25 cellular contexts compared by ENCODE assay signal in the genomic region with DNA sequence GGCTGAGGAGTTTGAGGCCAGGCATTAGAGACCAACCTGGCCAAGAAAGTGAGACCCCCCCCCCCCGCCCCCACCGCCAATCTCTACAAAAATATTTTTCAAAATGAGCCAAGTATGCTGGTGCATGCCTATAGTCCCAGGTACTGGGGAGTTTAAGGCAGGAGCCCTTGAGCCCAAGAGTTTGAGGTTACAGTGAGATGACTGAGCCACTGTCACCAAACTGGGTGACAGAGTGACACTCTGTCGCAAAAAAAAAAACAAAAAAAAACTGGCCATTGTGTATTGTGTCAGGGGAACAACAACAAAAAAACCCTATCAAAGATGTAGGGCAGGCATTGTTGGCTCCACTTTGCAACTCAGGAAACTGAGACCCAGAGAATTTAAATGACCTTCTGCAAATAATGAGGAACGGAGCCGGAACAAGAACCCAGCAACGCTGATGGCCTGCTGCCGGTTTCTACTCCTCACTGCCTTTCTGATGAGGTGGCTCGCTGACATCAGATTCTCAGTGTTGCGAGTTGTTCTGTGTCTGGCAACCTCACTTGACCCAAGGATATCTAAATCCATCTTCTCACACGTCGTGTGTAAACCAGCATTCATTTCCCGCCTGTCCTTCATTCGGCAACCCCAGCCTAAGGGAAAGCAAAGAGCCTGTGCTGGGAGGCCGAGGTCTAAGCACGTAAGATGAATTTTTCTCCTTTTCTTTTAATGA.
DNase-seq lines count a peak whose midpoint lies in the region; ATAC-seq and TF ChIP-seq lines count a peak whose summit lies in the region.
"Had no signal": no experiment of that assay in that cellular context is flagged by ENCODE, and none has a peak within 500 bp of the region (broad histone marks: within the 10 kb centered on the region; RNA-seq: fewer than 3 reads in every experiment).

No MANE protein-coding gene starts in this region.

- TF ChIP-seq CTCF in C4-2B (conservative IDR thresholded peaks at IDR 0.05) (no peak), neural progenitor cell (IDR thresholded peaks at IDR 0.05) (no peak), gastrocnemius medialis (IDR thresholded peaks at IDR 0.05 in 4 of 5, conservative IDR thresholded peaks at IDR 0.05 in 1 of 5) (no peak)

- in situ Hi-C loops in gastrocnemius medialis (cut with MboI; ENCODE audit: low sequenced_read_pairs in 4 of 4): no loop called here

- no peaks in the 10 kb centered on the region for H4K20me1 ChIP-seq in neural progenitor cell (ENCODE audit: low read depth)

- H3K36me3 Mint-ChIP-seq in T-helper 2 cell treated with Interferon-gamma antibody and Interleukin-4, amounts not matched to agents 5 μg/mL and 100 μg/mL, for 36 hours (ENCODE audit: low read depth): no peaks in the 10 kb centered on the region
- no peaks in the 10 kb centered on the region for H3K36me3 Mint-ChIP-seq in neural progenitor cell
- H3K36me3 Mint-ChIP-seq: CD14-positive monocyte had no signal

- H3K4me1 Mint-ChIP-seq in T-helper 2 cell treated with Interferon-gamma antibody and Interleukin-4, amounts not matched to agents 5 μg/mL and 100 μg/mL, for 36 hours (ENCODE audit: low read depth): peaks cover 21% of the 10 kb centered on the region
- H3K4me1 Mint-ChIP-seq in neural progenitor cell: no peaks in the 10 kb centered on the region

- peaks cover 11% of the 10 kb centered on the region for H3K9me3 Mint-ChIP-seq in T-helper 2 cell treated with Interferon-gamma antibody and Interleukin-4, amounts not matched to agents 5 μg/mL and 100 μg/mL, for 36 hours
- H3K9me3 Mint-ChIP-seq in neural progenitor cell: no peaks in the 10 kb centered on the region

- H3K4me3 ChIP-seq in neural progenitor cell: no peak overlapping the region
- no peak overlapping the region for H3K4me3 ChIP-seq in gastrocnemius medialis
- H3K4me3 ChIP-seq: Peyer's patch, SJSA1 had no signal

- DNase-seq in NCI-H1417 (lab: John Stamatoyannopoulos, UW): peak in 2 of 3 experiments; percentile 23 to 56
- DNase-seq in NCI-H1417 treated with DMSO at 0.1 percent for 48 hours (lab: John Stamatoyannopoulos, UW): no peak
- no peak for DNase-seq in T-helper 2 cell treated with Interferon-gamma antibody and Interleukin-4, amounts not matched to agents 5 μg/mL and 100 μg/mL, for 36 hours (ENCODE audit: low spot score)
- DNase-seq in neural progenitor cell (ENCODE audit: low spot score): no peak
- no peak for DNase-seq in gastrocnemius medialis
- no peak for DNase-seq in NCI-H1930 (lab: John Stamatoyannopoulos, UW)
- DNase-seq in left ventricle myocardium superior: no peak
- DNase-seq: AML-193; GDM1; GOT3; HCEC 1CT; KBM-7; NCI-H1092 treated with DMSO at 0.1 percent for 48 hours; NCI-H2029 treated with DMSO at 0.1 percent for 48 hours; NCI-H226; NCI-H524; NCI-H774; NK-92 treated with Interleukin-12 subunit alpha and Interleukin-12 subunit beta, amount 100 ng/mL, for 24 hours; Peyer's patch had no signal

- no peak for TF ChIP-seq POLR2A in gastrocnemius medialis (IDR thresholded peaks at IDR 0.05)

- no peak for ATAC-seq in gastrocnemius medialis
- ATAC-seq in left ventricle myocardium superior: no peak
- ATAC-seq: Right ventricle myocardium inferior had no signal

- no peak overlapping the region for H3K9ac ChIP-seq in neural progenitor cell

- no peak overlapping the region for H3K4me2 ChIP-seq in neural progenitor cell

- no peaks in the 10 kb centered on the region for H3K79me2 ChIP-seq in neural progenitor cell (ENCODE audit: low read depth)

- peaks cover 2% of the 10 kb centered on the region for H3K27me3 Mint-ChIP-seq in T-helper 2 cell treated with Interferon-gamma antibody and Interleukin-4, amounts not matched to agents 5 μg/mL and 100 μg/mL, for 36 hours (ENCODE audit: low read depth)
- H3K27me3 Mint-ChIP-seq in neural progenitor cell (ENCODE audit: insufficient read depth, low read depth): no peaks in the 10 kb centered on the region

- H3K27ac Mint-ChIP-seq in T-helper 2 cell treated with Interferon-gamma antibody and Interleukin-4, amounts not matched to agents 5 μg/mL and 100 μg/mL, for 36 hours: peak overlapping the region; percentile 38
- no peak overlapping the region for H3K27ac Mint-ChIP-seq in neural progenitor cell
- H3K27ac Mint-ChIP-seq: CD14-positive monocyte had no signal

- no peaks in the 10 kb centered on the region for H3K4me1 ChIP-seq in neural progenitor cell
- no peaks in the 10 kb centered on the region for H3K4me1 ChIP-seq in gastrocnemius medialis
- H3K4me1 ChIP-seq: Peyer's patch had no signal

- H3K27ac ChIP-seq in C4-2B: peak overlapping the region; percentile 72
- no peak overlapping the region for H3K27ac ChIP-seq in neural progenitor cell
- H3K27ac ChIP-seq in gastrocnemius medialis: no peak overlapping the region
- H3K27ac ChIP-seq: 22Rv1, HL-60, Peyer's patch had no signal

- peak overlapping the region; percentile 57 for H2AFZ ChIP-seq in neural progenitor cell (replicated peaks)

- H3K36me3 ChIP-seq in neural progenitor cell: no peaks in the 10 kb centered on the region
- no peaks in the 10 kb centered on the region for H3K36me3 ChIP-seq in gastrocnemius medialis
- H3K36me3 ChIP-seq: Peyer's patch, SJSA1 had no signal

- H3K27me3 ChIP-seq in neural progenitor cell (no peaks in the 10 kb centered on the region), gastrocnemius medialis (no peaks in the 10 kb centered on the region)
- H3K27me3 ChIP-seq: Peyer's patch, SJSA1 had no signal

- H3K4me3 Mint-ChIP-seq in T-helper 2 cell treated with Interferon-gamma antibody and Interleukin-4, amounts not matched to agents 5 μg/mL and 100 μg/mL, for 36 hours: peak overlapping the region; percentile 8
- no peak overlapping the region for H3K4me3 Mint-ChIP-seq in neural progenitor cell
- H3K4me3 Mint-ChIP-seq: CD14-positive monocyte had no signal

- H3F3A ChIP-seq in neural progenitor cell (ENCODE audit: low read depth): no peaks in the 10 kb centered on the region

- H3K9me3 ChIP-seq in neural progenitor cell (ENCODE audit: low read depth): no peaks in the 10 kb centered on the region
- no peaks in the 10 kb centered on the region for H3K9me3 ChIP-seq in gastrocnemius medialis
- H3K9me3 ChIP-seq: Peyer's patch, SJSA1 had no signal

- intact Hi-C loops in gastrocnemius medialis (cut with DNase I; ENCODE audit: low total_unique reads) (no loop called here), left ventricle myocardium superior (cut with micrococcal nuclease) (no loop called here)

Comparison
In these comparisons a context has a peak if more than half of its experiments do, and no peak if none do; other contexts are left out.
1. DNase-seq: peak in NCI-H1417 (2 of 3); none in NCI-H1417 treated with DMSO at 0.1 percent for 48 hours (single experiment), T-helper 2 cell treated with Interferon-gamma antibody and Interleukin-4, amounts not matched to agents 5 μg/mL and 100 μg/mL, for 36 hours (single experiment), neural progenitor cell (single experiment), gastrocnemius medialis (0 of 2), NCI-H1930 (0 of 2) and left ventricle myocardium superior (single experiment).